11 cellular contexts compared by ENCODE assay signal in the genomic region with DNA sequence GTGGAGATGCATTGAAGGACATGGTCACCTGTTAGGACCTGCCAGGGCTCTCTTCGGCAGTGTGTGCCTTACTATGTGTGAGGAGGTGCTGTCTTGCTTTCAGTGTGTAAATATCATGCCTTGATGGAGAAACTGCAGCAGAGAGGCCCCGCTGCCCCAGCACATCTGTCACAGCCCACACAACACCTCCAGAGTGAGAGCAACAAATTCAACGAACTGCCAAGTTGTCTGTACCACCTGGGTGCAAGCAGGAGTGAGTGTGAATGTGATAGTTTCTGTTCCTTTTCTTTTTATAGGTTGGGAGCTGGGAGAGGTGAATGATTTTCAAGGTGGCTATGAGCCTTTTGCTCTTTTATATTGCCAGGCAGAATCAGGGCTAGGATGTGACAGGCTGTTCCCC.
DNase-seq lines count a peak whose midpoint lies in the region; ATAC-seq and TF ChIP-seq lines count a peak whose summit lies in the region.
"Had no signal": no experiment of that assay in that cellular context is flagged by ENCODE, and none has a peak within 500 bp of the region (broad histone marks: within the 10 kb centered on the region; RNA-seq: fewer than 3 reads in every experiment).

No MANE protein-coding gene starts in this region.

- peak; percentile 75 for ATAC-seq in GM21723 (IDR thresholded peaks at IDR 0.05; ENCODE audit: unreplicated experiment)
- ATAC-seq in HG03342 (IDR thresholded peaks at IDR 0.05; ENCODE audit: unreplicated experiment): peak; percentile 63
- ATAC-seq in stimulated activated naive B cell treated with anti-CD40 and anti-IgM and Interleukin-4, amounts not matched to agents 10 μg/mL and 1 μg/mL and 100 μg/mL, for 72 hours (replicated peaks): peak; percentile 88

- no peaks in the 10 kb centered on the region for H3K9me3 Mint-ChIP-seq in stimulated activated naive B cell treated with anti-CD40 and anti-IgM and Interleukin-4, amounts not matched to agents 10 μg/mL and 1 μg/mL and 100 μg/mL, for 72 hours
- H3K9me3 Mint-ChIP-seq in endodermal cell: no peaks in the 10 kb centered on the region

- no peaks in the 10 kb centered on the region for H3K9me3 ChIP-seq in endodermal cell (ENCODE audit: control insufficient read depth, low read length)
- H3K9me3 ChIP-seq: HAP-1 had no signal

- H3K9ac ChIP-seq in endodermal cell (ENCODE audit: extremely low read depth, low read length, poor library complexity, severe bottlenecking): no peak overlapping the region

- H3K4me3 Mint-ChIP-seq in stimulated activated naive B cell treated with anti-CD40 and anti-IgM and Interleukin-4, amounts not matched to agents 10 μg/mL and 1 μg/mL and 100 μg/mL, for 72 hours: no peak overlapping the region
- no peak overlapping the region for H3K4me3 Mint-ChIP-seq in endodermal cell

- no peak overlapping the region for H3K27ac ChIP-seq in endodermal cell (ENCODE audit: low read depth, low read length)

- no peaks in the 10 kb centered on the region for H3K27me3 Mint-ChIP-seq in stimulated activated naive B cell treated with anti-CD40 and anti-IgM and Interleukin-4, amounts not matched to agents 10 μg/mL and 1 μg/mL and 100 μg/mL, for 72 hours
- peaks cover 19% of the 10 kb centered on the region for H3K27me3 Mint-ChIP-seq in endodermal cell (ENCODE audit: insufficient read depth)

- 80 to 94% methylated on average over 1 to 3 of the region's 3 CpGs for WGBS in endodermal cell (ENCODE audit: insufficient coverage in 1 of 2, insufficient read length in 1 of 2), 2 experiments

- H3K27me3 ChIP-seq in endodermal cell (ENCODE audit: control insufficient read depth, insufficient read depth, low read length, poor library complexity, severe bottlenecking): no peaks in the 10 kb centered on the region

- H3K27ac Mint-ChIP-seq in stimulated activated naive B cell treated with anti-CD40 and anti-IgM and Interleukin-4, amounts not matched to agents 10 μg/mL and 1 μg/mL and 100 μg/mL, for 72 hours: peak overlapping the region; percentile 4
- no peak overlapping the region for H3K27ac Mint-ChIP-seq in endodermal cell

- peaks cover 15% of the 10 kb centered on the region for H3K4me1 ChIP-seq in endodermal cell (ENCODE audit: control insufficient read depth, insufficient read depth, low read length)
- H3K4me1 ChIP-seq: HAP-1 had no signal

- TF ChIP-seq CTCF in endodermal cell (conservative IDR thresholded peaks at IDR 0.05): no peak

- no peaks in the 10 kb centered on the region for H3K36me3 ChIP-seq in endodermal cell (ENCODE audit: control insufficient read depth, insufficient read depth, low read length)
- H3K36me3 ChIP-seq: HAP-1 had no signal

- H3K4me3 ChIP-seq in endodermal cell (ENCODE audit: low read length): no peak overlapping the region
- H3K4me3 ChIP-seq: HAP-1 had no signal

- H3K4me1 Mint-ChIP-seq in stimulated activated naive B cell treated with anti-CD40 and anti-IgM and Interleukin-4, amounts not matched to agents 10 μg/mL and 1 μg/mL and 100 μg/mL, for 72 hours: peaks cover 31 to 44% of the 10 kb centered on the region in 2 donors
- peaks cover 25% of the 10 kb centered on the region for H3K4me1 Mint-ChIP-seq in endodermal cell

- DNase-seq in NCI-H82 (lab: John Stamatoyannopoulos, UW) (peak; percentile 19), NCI-H82 treated with DMSO at 0.1 percent for 48 hours (lab: John Stamatoyannopoulos, UW; ENCODE audit: unreplicated experiment) (no peak), endodermal cell (no peak), NCI-H1930 (lab: John Stamatoyannopoulos, UW) (no peak)
- no peak for DNase-seq in stimulated activated naive B cell treated with anti-CD40 and anti-IgM and Interleukin-4, amounts not matched to agents 10 μg/mL and 1 μg/mL and 100 μg/mL, for 72 hours
- no peak for DNase-seq in activated naive CD4-positive, alpha-beta T cell (lab: John Stamatoyannopoulos, UW)
- DNase-seq: COR-L47, NCI-H526 had no signal

- H3K36me3 Mint-ChIP-seq in stimulated activated naive B cell treated with anti-CD40 and anti-IgM and Interleukin-4, amounts not matched to agents 10 μg/mL and 1 μg/mL and 100 μg/mL, for 72 hours: no peaks in the 10 kb centered on the region
- no peaks in the 10 kb centered on the region for H3K36me3 Mint-ChIP-seq in endodermal cell (ENCODE audit: low read depth)
